In the genomic region with DNA sequence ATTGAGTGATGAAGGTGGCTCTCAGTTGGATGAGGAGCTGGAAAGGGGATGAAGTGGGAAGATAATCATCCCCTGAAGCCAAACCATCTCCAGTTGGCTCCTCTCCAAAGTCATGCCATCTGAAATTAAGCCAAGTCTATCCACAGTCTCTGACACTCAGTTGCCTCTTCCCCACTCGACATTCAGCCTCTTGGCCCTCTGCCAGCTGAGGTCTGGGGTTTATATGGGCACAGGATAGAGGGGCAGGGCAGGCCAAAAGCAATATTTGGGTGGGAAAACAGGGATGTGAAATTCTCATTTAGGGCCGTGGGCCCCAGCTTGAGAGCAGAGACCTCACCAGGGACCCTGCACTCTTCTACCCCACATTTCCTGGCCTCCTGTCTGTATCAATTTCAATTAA, we compare ENCODE assay signal across 19 cellular contexts.
"Had no signal": no experiment of that assay in that cellular context is flagged by ENCODE, and none has a peak within 500 bp of the region (broad histone marks: within the 10 kb centered on the region; RNA-seq: fewer than 3 reads in every experiment).

No MANE protein-coding gene starts in this region.

- H3K27ac ChIP-seq: adrenal gland, breast epithelium, lower lobe of right lung, ovary, psoas muscle, right lobe of liver, suprapubic skin, transverse colon, uterus had no signal

- H3K4me1 ChIP-seq: adrenal gland, breast epithelium, lower lobe of right lung, psoas muscle, right lobe of liver, suprapubic skin, transverse colon, uterus had no signal

- H3K36me3 Mint-ChIP-seq: activated naive CD4-positive, alpha-beta T cell treated with anti-CD3 and anti-CD28 coated beads, Interleukin-2, amount 50 U/mL, for 24 hours; natural killer cell had no signal

- H3K4me3 Mint-ChIP-seq: activated naive CD4-positive, alpha-beta T cell treated with anti-CD3 and anti-CD28 coated beads, Interleukin-2, amount 50 U/mL, for 24 hours; natural killer cell; stimulated activated naive CD8-positive, alpha-beta T cell treated with anti-CD3 and anti-CD28 coated beads, Interleukin-15, amount 100 ng/mL, for 72 hours had no signal

- H3K4me3 ChIP-seq: adrenal gland, breast epithelium, lower lobe of right lung, ovary, psoas muscle, right lobe of liver, suprapubic skin, transverse colon, uterus had no signal

- H3K27me3 ChIP-seq: adrenal gland, breast epithelium, right lobe of liver, suprapubic skin, transverse colon, uterus had no signal

- H3K4me1 Mint-ChIP-seq: activated naive CD4-positive, alpha-beta T cell treated with anti-CD3 and anti-CD28 coated beads, Interleukin-2, amount 50 U/mL, for 24 hours; natural killer cell; stimulated activated naive CD8-positive, alpha-beta T cell treated with anti-CD3 and anti-CD28 coated beads, Interleukin-15, amount 100 ng/mL, for 72 hours had no signal

- H3K27me3 Mint-ChIP-seq: activated naive CD4-positive, alpha-beta T cell treated with anti-CD3 and anti-CD28 coated beads, Interleukin-2, amount 50 U/mL, for 24 hours; stimulated activated naive CD8-positive, alpha-beta T cell treated with anti-CD3 and anti-CD28 coated beads, Interleukin-15, amount 100 ng/mL, for 72 hours had no signal

- ATAC-seq: activated CD4-positive, CD25-positive, alpha-beta regulatory T cell treated with anti-CD3 and anti-CD28 coated beads, Interleukin-2, amount 50 U/mL, for 24 hours; lower lobe of right lung; natural killer cell; psoas muscle; right lobe of liver; stimulated activated naive CD8-positive, alpha-beta T cell treated with anti-CD3 and anti-CD28 coated beads, Interleukin-15, amount 100 ng/mL, for 72 hours had no signal

- H3K27ac Mint-ChIP-seq: activated naive CD4-positive, alpha-beta T cell treated with anti-CD3 and anti-CD28 coated beads, Interleukin-2, amount 50 U/mL, for 24 hours; natural killer cell; stimulated activated naive CD8-positive, alpha-beta T cell treated with anti-CD3 and anti-CD28 coated beads, Interleukin-15, amount 100 ng/mL, for 72 hours had no signal

- H3K9me3 ChIP-seq: adrenal gland, lower lobe of right lung, ovary, psoas muscle, right lobe of liver, suprapubic skin, uterus had no signal

- DNase-seq: activated CD4-positive, alpha-beta T cell treated with anti-CD3 and anti-CD28 coated beads, Interleukin-2, amount 50 U/mL, for 1 hour; activated CD8-positive, alpha-beta memory T cell treated with anti-CD3 and anti-CD28 coated beads, Interleukin-2, amount 50 U/mL, for 48 hours; activated gamma-delta T cell; cortex of kidney; lower lobe of right lung; natural killer cell; psoas muscle; small intestine; stimulated activated CD4-positive, alpha-beta T cell treated with anti-CD3 and anti-CD28 coated beads, Interleukin-4, amount 100 ng/mL, for 1 hour; stimulated activated naive CD8-positive, alpha-beta T cell treated with anti-CD3 and anti-CD28 coated beads, Interleukin-15, amount 100 ng/mL, for 72 hours; transverse colon had no signal

- H3K36me3 ChIP-seq: adrenal gland, breast epithelium, lower lobe of right lung, ovary, right lobe of liver, suprapubic skin, transverse colon, uterus had no signal

- H3K9me3 Mint-ChIP-seq: activated naive CD4-positive, alpha-beta T cell treated with anti-CD3 and anti-CD28 coated beads, Interleukin-2, amount 50 U/mL, for 24 hours; stimulated activated naive CD8-positive, alpha-beta T cell treated with anti-CD3 and anti-CD28 coated beads, Interleukin-15, amount 100 ng/mL, for 72 hours had no signal
